ENCODE assay signal across 21 cellular contexts in the genomic region with DNA sequence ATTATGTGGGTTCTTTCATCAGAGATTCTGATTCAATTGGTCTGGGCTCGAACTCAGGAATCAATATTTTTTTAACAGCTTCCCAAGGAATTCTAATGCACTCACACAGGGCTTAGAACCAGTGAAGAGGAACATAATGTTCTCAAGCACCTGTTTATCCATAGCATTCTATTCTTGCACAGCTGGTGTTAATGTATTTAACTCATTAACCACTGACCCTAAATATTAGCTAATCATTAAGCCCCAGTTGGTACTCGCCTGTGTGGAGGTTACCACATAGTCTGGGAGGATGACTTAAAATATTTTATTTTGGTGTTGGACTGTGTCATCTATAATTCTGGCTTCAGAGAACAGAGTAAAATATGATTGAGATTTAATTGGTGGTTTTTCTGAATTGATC. TPM values are rescaled to one million over a fixed set of nuclear protein-coding genes. Genes with fewer than 3 reads are reported as not detected.
DNase-seq lines count a peak whose midpoint lies in the region; ATAC-seq and TF ChIP-seq lines count a peak whose summit lies in the region.
"Had no signal": no experiment of that assay in that cellular context is flagged by ENCODE, and none has a peak within 500 bp of the region (broad histone marks: within the 10 kb centered on the region; RNA-seq: fewer than 3 reads in every experiment).

No MANE protein-coding gene starts in this region.

- H3K9me3 Mint-ChIP-seq in WTC11 = peaks cover 5% of the 10 kb centered on the region
- H3K9me3 Mint-ChIP-seq in nephron = peaks cover 23% of the 10 kb centered on the region
- H3K9me3 Mint-ChIP-seq: activated T-helper 1 cell treated with anti-CD3 and anti-CD28 coated beads, Interleukin-12 subunit alpha, Interleukin-12 subunit beta, Interleukin-2, Interleukin-4 antibody, amounts not matched to agents 30 ng/mL and 10 ng/mL and 1 ng/mL, durations not matched to agents 14 hours and 24 hours and 36 hours had no signal

- in situ Hi-C loops in G401 (cut with HindIII; ENCODE audit: low sequenced_read_pairs) = no loop called here

- POLR2A ChIA-PET in WTC11 (lab: Charles Lee) = no interaction called here

- H3K4me3 Mint-ChIP-seq in WTC11 = no peak overlapping the region
- peak overlapping the region in 1 of 3 experiments; percentile 13 for H3K4me3 Mint-ChIP-seq in nephron
- H3K4me3 Mint-ChIP-seq: activated naive CD8-positive, alpha-beta T cell treated with anti-CD3 and anti-CD28 coated beads, Interleukin-2, amount 10 ng/mL, durations not matched to agents 7 days and 5 days; activated T-helper 1 cell treated with anti-CD3 and anti-CD28 coated beads, Interleukin-12 subunit alpha, Interleukin-12 subunit beta, Interleukin-2, Interleukin-4 antibody, amounts not matched to agents 30 ng/mL and 10 ng/mL and 1 ng/mL, durations not matched to agents 14 hours and 24 hours and 36 hours; neural crest cell had no signal

- H3K27ac Mint-ChIP-seq in WTC11 (0 out of 2 replicates have a peak overlapping the region, but pooled peaks have one; percentile 5), nephron (peak overlapping the region; percentile 7 to 83 (median 38))
- H3K27ac Mint-ChIP-seq: activated naive CD8-positive, alpha-beta T cell treated with anti-CD3 and anti-CD28 coated beads, Interleukin-2, amount 10 ng/mL, durations not matched to agents 7 days and 5 days; activated T-helper 1 cell treated with anti-CD3 and anti-CD28 coated beads, Interleukin-12 subunit alpha, Interleukin-12 subunit beta, Interleukin-2, Interleukin-4 antibody, amounts not matched to agents 30 ng/mL and 10 ng/mL and 1 ng/mL, durations not matched to agents 14 hours and 24 hours and 36 hours had no signal

- peak; percentile 54 for ATAC-seq in GM18517 (IDR thresholded peaks at IDR 0.05; ENCODE audit: unreplicated experiment)
- peak; percentile 75 for ATAC-seq in HG03354 (IDR thresholded peaks at IDR 0.05; ENCODE audit: poor library complexity, severe bottlenecking, unreplicated experiment)
- ATAC-seq in WTC11 = no peak
- no peak for ATAC-seq in GM21619 (IDR thresholded peaks at IDR 0.05; ENCODE audit: unreplicated experiment)
- ATAC-seq: foreskin keratinocyte, HCT116, left lung, PC-3 had no signal

- peaks cover 53% of the 10 kb centered on the region for H3K4me1 Mint-ChIP-seq in WTC11
- H3K4me1 Mint-ChIP-seq in nephron = peaks cover 21% of the 10 kb centered on the region
- H3K4me1 Mint-ChIP-seq: activated naive CD8-positive, alpha-beta T cell treated with anti-CD3 and anti-CD28 coated beads, Interleukin-2, amount 10 ng/mL, durations not matched to agents 7 days and 5 days had no signal

- DNase-seq in WTC11 (ENCODE audit: low spot score) (no peak), NCI-H187 (lab: John Stamatoyannopoulos, UW) (no peak), G401 (ENCODE audit: low spot score) (no peak)
- DNase-seq: activated CD8-positive, alpha-beta memory T cell treated with anti-CD3 and anti-CD28 coated beads for 24 hours; activated naive CD8-positive, alpha-beta T cell treated with anti-CD3 and anti-CD28 coated beads, Interleukin-2, amount 10 ng/mL, durations not matched to agents 7 days and 5 days; brain microvascular endothelial cell; cortex of kidney; DMS 273 treated with DMSO at 0.1 percent for 48 hours; foreskin keratinocyte; left lung; NCI-H1694 treated with DMSO at 0.1 percent for 48 hours; NCI-H526 treated with DMSO at 0.1 percent for 48 hours; PC-3; testis had no signal

- CTCF ChIA-PET in WTC11 (lab: Charles Lee) = no interaction called here

- TF ChIP-seq CTCF in WTC11 (IDR thresholded peaks at IDR 0.05) (no peak), nephron (IDR thresholded peaks at IDR 0.05; ENCODE audit: unreplicated experiment in 3 of 3) (no peak)

- peaks cover 3% of the 10 kb centered on the region; the same call in 1 of the 2 replicates for H3K36me3 Mint-ChIP-seq in WTC11
- H3K36me3 Mint-ChIP-seq in nephron (ENCODE audit: low read depth) = peaks cover 24% of the 10 kb centered on the region
- H3K36me3 Mint-ChIP-seq: activated naive CD8-positive, alpha-beta T cell treated with anti-CD3 and anti-CD28 coated beads, Interleukin-2, amount 10 ng/mL, durations not matched to agents 7 days and 5 days had no signal

- no peaks in the 10 kb centered on the region for H3K27me3 Mint-ChIP-seq in WTC11 (ENCODE audit: low read depth)
- H3K27me3 Mint-ChIP-seq in nephron (ENCODE audit: low read depth) = no peaks in the 10 kb centered on the region

TF ChIP-seq in WTC11, 78 proteins besides CTCF, POLR2A, EP300 and RAD21:
- TF ChIP-seq ZNF416 (CRISPR knock-in tag; IDR thresholded peaks at IDR 0.05) (no peak), MAX (CRISPR knock-in tag; IDR thresholded peaks at IDR 0.05) (no peak), ERG (CRISPR knock-in tag; IDR thresholded peaks at IDR 0.05) (no peak), CREB1 (CRISPR knock-in tag; IDR thresholded peaks at IDR 0.05) (no peak), SMAD4 (CRISPR knock-in tag; IDR thresholded peaks at IDR 0.05) (no peak), CDX4 (CRISPR knock-in tag; IDR thresholded peaks at IDR 0.05; ENCODE audit: borderline replicate concordance) (no peak), USF2 (CRISPR knock-in tag; IDR thresholded peaks at IDR 0.05) (no peak), FOXJ3 (CRISPR knock-in tag; IDR thresholded peaks at IDR 0.05; ENCODE audit: borderline replicate concordance) (no peak), IRF1 (CRISPR knock-in tag; IDR thresholded peaks at IDR 0.05) (no peak), NFATC4 (CRISPR knock-in tag; IDR thresholded peaks at IDR 0.05) (no peak), ZNF219 (CRISPR knock-in tag; IDR thresholded peaks at IDR 0.05; ENCODE audit: borderline replicate concordance) (no peak), ATF1 (CRISPR knock-in tag; IDR thresholded peaks at IDR 0.05) (no peak), ZNF121 (CRISPR knock-in tag; IDR thresholded peaks at IDR 0.05) (no peak), USF1 (CRISPR knock-in tag; IDR thresholded peaks at IDR 0.05) (no peak)

RNA-seq across cellular contexts. Expression of gene LRP6, which starts 45.3 kb away (rescaled TPM):
- 61.9 to 72.8 TPM (median 68.8 TPM) in 3 replicates for total RNA-seq in WTC11 (2021)
- 7.7 and 13.8 TPM in 2 replicates for total RNA-seq in G401 (2014; rRNA removed; shearing (Covaris generic))

Comparison
In these comparisons a context has a peak if more than half of its experiments do, and no peak if none do; other contexts are left out.
1. ATAC-seq: peak in GM18517 (single experiment) and HG03354 (single experiment); none in WTC11 (single experiment) and GM21619 (single experiment).